12 cellular contexts compared by ENCODE assay signal in the genomic region with DNA sequence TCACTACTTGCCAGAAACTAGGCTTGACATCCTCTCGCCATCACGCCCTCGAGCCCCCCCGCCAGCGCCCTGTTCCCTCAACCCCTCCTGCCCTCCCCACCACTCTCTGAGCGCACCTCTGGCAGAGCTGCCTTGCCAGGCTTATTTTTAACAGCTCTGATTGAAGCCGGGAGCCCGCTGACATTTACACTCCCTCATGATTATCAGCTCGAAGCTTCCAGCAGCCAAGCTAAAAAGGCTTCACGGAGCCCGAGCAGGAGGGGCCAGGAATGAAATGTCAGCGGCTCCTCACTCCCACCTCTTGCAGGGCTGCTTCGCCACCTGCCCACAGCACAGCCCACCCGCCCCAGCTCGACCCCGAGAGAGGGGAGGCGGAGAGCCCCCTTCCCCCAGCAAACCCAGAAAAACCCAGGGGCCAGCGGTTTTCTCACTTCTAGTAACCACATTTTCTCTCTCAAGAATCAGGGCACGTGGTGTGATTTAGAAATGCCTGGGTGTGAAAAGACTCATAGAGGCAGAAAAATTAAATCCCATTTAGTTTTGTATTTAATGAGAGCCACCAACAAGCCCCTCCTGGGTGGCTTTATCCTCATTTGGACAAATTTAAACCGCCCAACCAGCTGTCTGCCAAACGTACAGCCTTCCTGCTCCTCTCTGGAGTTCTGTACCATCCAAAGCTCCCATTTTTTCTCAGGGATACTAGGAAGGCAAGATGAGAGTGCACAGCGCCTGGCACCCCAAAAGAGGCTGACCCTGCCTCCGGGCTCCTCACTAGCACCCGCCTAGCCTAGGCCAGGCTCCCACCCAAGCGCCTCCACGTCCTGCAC.
DNase-seq lines count a peak whose midpoint lies in the region; ATAC-seq and TF ChIP-seq lines count a peak whose summit lies in the region.
"Had no signal": no experiment of that assay in that cellular context is flagged by ENCODE, and none has a peak within 500 bp of the region (broad histone marks: within the 10 kb centered on the region; RNA-seq: fewer than 3 reads in every experiment).

No MANE protein-coding gene starts in this region.

- in situ Hi-C loops in gastrocnemius medialis (cut with MboI; ENCODE audit: low sequenced_read_pairs in 4 of 4) = no loop called here

- no peaks in the 10 kb centered on the region for H3K36me3 Mint-ChIP-seq in T-helper 17 cell (ENCODE audit: low read depth)

- H3K9me3 ChIP-seq in T-helper 17 cell (ENCODE audit: control insufficient read depth, low read length, poor library complexity, severe bottlenecking) (no peaks in the 10 kb centered on the region), cardiac muscle cell (ENCODE audit: low read depth) (no peaks in the 10 kb centered on the region), gastrocnemius medialis (no peaks in the 10 kb centered on the region)

- peaks cover 57% of the 10 kb centered on the region for H3K27me3 Mint-ChIP-seq in T-helper 17 cell

- no peak for TF ChIP-seq POLR2A in gastrocnemius medialis (IDR thresholded peaks at IDR 0.05)

- no peak overlapping the region for H3K4me3 ChIP-seq in cardiac muscle cell
- peak overlapping the region in 3 of 4 donors; percentile 15 to 38 (median 22) for H3K4me3 ChIP-seq in gastrocnemius medialis

- peaks cover 3% of the 10 kb centered on the region for H3K4me1 Mint-ChIP-seq in T-helper 17 cell

- intact Hi-C loops in gastrocnemius medialis (cut with DNase I; ENCODE audit: low total_unique reads) = no loop called here

- no peak for TF ChIP-seq CTCF in cardiac muscle cell (IDR thresholded peaks at IDR 0.05; ENCODE audit: low read depth, low read length)
- no peak for TF ChIP-seq CTCF in gastrocnemius medialis (IDR thresholded peaks at IDR 0.05 in 4 of 5, conservative IDR thresholded peaks at IDR 0.05 in 1 of 5)

- peak; percentile 4 for DNase-seq in NCI-H82 (lab: John Stamatoyannopoulos, UW)
- no peak for DNase-seq in NCI-H82 treated with DMSO at 0.1 percent for 48 hours (lab: John Stamatoyannopoulos, UW; ENCODE audit: unreplicated experiment)
- no peak for DNase-seq in T-helper 17 cell
- DNase-seq in cardiac muscle cell (ENCODE audit: low read depth in 1 of 2, low spot score in 1 of 2) = peak in 1 of 2 donors; percentile 88
- peak in 1 of 2 donors; percentile 16 for DNase-seq in gastrocnemius medialis
- no peak for DNase-seq in pons (ENCODE audit: low spot score)
- DNase-seq in NCI-H510A treated with DMSO at 0.1 percent for 48 hours (lab: John Stamatoyannopoulos, UW) = no peak
- DNase-seq: GDM1, GOT3, Karpas-422, NCI-H526 had no signal

- no peak for ATAC-seq in T-helper 17 cell
- ATAC-seq in gastrocnemius medialis = peak; percentile 30 to 70
- ATAC-seq in GM19455 (IDR thresholded peaks at IDR 0.05; ENCODE audit: unreplicated experiment) = no peak

- no peaks in the 10 kb centered on the region for H3K27me3 ChIP-seq in cardiac muscle cell
- H3K27me3 ChIP-seq in gastrocnemius medialis = no peaks in the 10 kb centered on the region

- H3K4me3 Mint-ChIP-seq in T-helper 17 cell = peak overlapping the region; percentile 60

- H3K4me1 ChIP-seq in cardiac muscle cell (ENCODE audit: low read depth) = peaks cover 44% of the 10 kb centered on the region
- peaks cover 15 to 18% of the 10 kb centered on the region in 2 donors for H3K4me1 ChIP-seq in gastrocnemius medialis

- H3K27ac ChIP-seq in cardiac muscle cell = peak overlapping the region; percentile 88
- peak overlapping the region in 3 of 4 donors; percentile 15 to 41 (median 41) for H3K27ac ChIP-seq in gastrocnemius medialis

- no peaks in the 10 kb centered on the region for H3K36me3 ChIP-seq in cardiac muscle cell
- no peaks in the 10 kb centered on the region for H3K36me3 ChIP-seq in gastrocnemius medialis

- H3K27ac Mint-ChIP-seq in T-helper 17 cell = no peak overlapping the region

Comparison
In these comparisons a context has a peak if more than half of its experiments do, and no peak if none do; other contexts are left out.
1. ATAC-seq: peak in gastrocnemius medialis (2 of 2); none in T-helper 17 cell (single experiment) and GM19455 (single experiment).